8 cellular contexts compared by ENCODE assay signal in genomic region chr20:63216041-63216848, GRCh38. TPM values are rescaled to one million over a fixed set of nuclear protein-coding genes. Genes with fewer than 3 reads are reported as not detected.
DNase-seq lines count a peak whose midpoint lies in the region; FAIRE-seq and TF ChIP-seq lines count a peak whose summit lies in the region.

TSS of gene YTHDF1 (minus strand) at chr20:63216131. CDS start at chr20:63215892, 239 bp downstream.

- peaks cover 23% of the 10 kb centered on the region for H3K27me3 ChIP-seq in neutrophil

- no peaks in the 10 kb centered on the region for H3K9me3 Mint-ChIP-seq in HFFc6

- in situ Hi-C loops in SK-MEL-5 (cut with HindIII; ENCODE audit: low pct_unique_long_range_greater_than_20kb, low sequenced_read_pairs) = no loop called here

- peak within 1 kb of the TSS; percentile 80 for H3K27ac Mint-ChIP-seq in HFFc6

- peak within 1 kb of the TSS; percentile 78 for H3K27ac ChIP-seq in neutrophil

- TF ChIP-seq CTCF in HFFc6 (IDR thresholded peaks at IDR 0.05) = no peak
- TF ChIP-seq CTCF in neutrophil (IDR thresholded peaks at IDR 0.05) = no peak
- no peak for TF ChIP-seq CTCF in subcutaneous adipose tissue (IDR thresholded peaks at IDR 0.05; ENCODE audit: low read depth)

- peaks cover 40% of the 10 kb centered on the region for H3K4me1 Mint-ChIP-seq in HFFc6 (ENCODE audit: low read depth)

- peak; percentile 87 for DNase-seq in GM04504 (ENCODE audit: low read depth)
- DNase-seq in HFFc6 = peak; percentile 88
- DNase-seq in NAMALWA (ENCODE audit: low spot score) = peak; percentile 96
- peak; percentile 95 for DNase-seq in SK-MEL-5 (ENCODE audit: low read depth, low spot score)
- peak; percentile 96 for DNase-seq in activated naive CD4-positive, alpha-beta T cell treated with Interleukin-2 at 50 U/mL for 16 hours
- DNase-seq in frontal cortex (ENCODE audit: low spot score in 2 of 2) = peak; percentile 100

- H3K4me3 ChIP-seq in neutrophil (ENCODE audit: low read depth in 1 of 2, low read length in 1 of 2) = peak within 1 kb of the TSS; percentile 74 to 90

- H3K4me1 ChIP-seq in neutrophil (ENCODE audit: control insufficient read depth in 1 of 2, insufficient read depth in 1 of 2, low read depth in 1 of 2, low read length in 1 of 2) = peaks cover 17 to 18% of the 10 kb centered on the region in 2 experiments

- H3K27me3 Mint-ChIP-seq in HFFc6 (ENCODE audit: insufficient read depth) = peaks cover 16% of the 10 kb centered on the region

- peaks cover 33% of the 10 kb centered on the region for H3K36me3 ChIP-seq in neutrophil

- H3K9me3 ChIP-seq in neutrophil = no peaks in the 10 kb centered on the region

- peaks cover 33% of the 10 kb centered on the region for H3K36me3 Mint-ChIP-seq in HFFc6 (ENCODE audit: low read depth)

- H3K4me3 Mint-ChIP-seq in HFFc6 = peak within 1 kb of the TSS; percentile 92

- FAIRE-seq in frontal cortex (lab: Jason Lieb, UNC) = no peak

RNA-seq across cellular contexts. Expression of gene YTHDF1, which starts in this region (rescaled TPM):
- 10 to 100 TPM; 35.4 to 40.0 (median 37.2) TPM for total RNA-seq in HFFc6 (2021; fragmentation: NEBNext Ultra II Directional; extraction: Animal tissue kit (Norgen Biotek cat#: 25700))
- 28.7 and 31.8 TPM in 2 replicates for total RNA-seq in SK-MEL-5 (2014; rRNA removed; shearing (Covaris generic))
- 40.5 and 54.2 TPM in 2 replicates for polyA plus RNA-seq in SK-MEL-5 (2015; cell fraction: cytosol; rRNA removed)
- polyA plus RNA-seq in SK-MEL-5 (2015; cell fraction: nucleus; rRNA removed) = 110 and 111 TPM in 2 replicates
- total RNA-seq in frontal cortex = 20.4 TPM
- 10 to 100 TPM; 20.9 to 24.3 (median 21.8) TPM for total RNA-seq in subcutaneous adipose tissue

Comparison
In these comparisons a context has a peak if more than half of its experiments do, and no peak if none do; other contexts are left out.
1. Peak in every context shown above with its lines: DNase-seq, H3K4me3 ChIP-seq and H3K27ac ChIP-seq.